Comparison of ENCODE assay signal across 20 cellular contexts in genomic region chr13:29607465-29607864, GRCh38.
"Had no signal": no experiment of that assay in that cellular context is flagged by ENCODE, and none has a peak within 500 bp of the region (broad histone marks: within the 10 kb centered on the region; RNA-seq: fewer than 3 reads in every experiment).

No MANE protein-coding gene starts in this region.

- H3K4me3 ChIP-seq: coronary artery, esophagus muscularis mucosa, lower lobe of right lung, psoas muscle, thoracic aorta, tibial nerve, upper lobe of left lung had no signal

- H3K36me3 Mint-ChIP-seq: naive thymus-derived CD8-positive, alpha-beta T cell; stimulated activated naive B cell treated with anti-CD40 and anti-IgM and Interleukin-4, amounts not matched to agents 10 μg/mL and 1 μg/mL and 100 μg/mL, for 72 hours had no signal

- H3K27ac Mint-ChIP-seq: naive thymus-derived CD8-positive, alpha-beta T cell; nephron progenitor cell; stimulated activated naive B cell treated with anti-CD40 and anti-IgM and Interleukin-4, amounts not matched to agents 10 μg/mL and 1 μg/mL and 100 μg/mL, for 72 hours; stimulated activated naive CD8-positive, alpha-beta T cell treated with anti-CD3 and anti-CD28 coated beads, Interleukin-15, Interleukin-2, amounts not matched to agents 100 ng/mL and 50 ng/mL, for 24 hours had no signal

- ATAC-seq: left ventricle myocardium superior; lower lobe of right lung; naive thymus-derived CD8-positive, alpha-beta T cell; psoas muscle; right cardiac atrium; stimulated activated naive B cell treated with anti-CD40 and anti-IgM and Interleukin-4, amounts not matched to agents 10 μg/mL and 1 μg/mL and 100 μg/mL, for 72 hours had no signal

- DNase-seq: dermis blood vessel endothelial cell; effector memory CD4-positive, alpha-beta T cell; head of caudate nucleus; left ventricle myocardium superior; lower lobe of right lung; naive thymus-derived CD8-positive, alpha-beta T cell; nephron progenitor cell; nucleus accumbens; psoas muscle; right cardiac atrium; small intestine; stimulated activated CD4-positive, alpha-beta T cell treated with anti-CD3 and anti-CD28 coated beads, Interleukin-15, amount 100 ng/mL, for 24 hours; stimulated activated CD4-positive, alpha-beta T cell treated with anti-CD3 and anti-CD28 coated beads, Interleukin-2, amount 100 ng/mL, for 48 hours; stimulated activated naive B cell treated with anti-CD40 and anti-IgM and Interleukin-4, amounts not matched to agents 10 μg/mL and 1 μg/mL and 100 μg/mL, for 72 hours; upper lobe of left lung had no signal

- H3K4me3 Mint-ChIP-seq: naive thymus-derived CD8-positive, alpha-beta T cell; nephron progenitor cell; stimulated activated naive B cell treated with anti-CD40 and anti-IgM and Interleukin-4, amounts not matched to agents 10 μg/mL and 1 μg/mL and 100 μg/mL, for 72 hours; stimulated activated naive CD8-positive, alpha-beta T cell treated with anti-CD3 and anti-CD28 coated beads, Interleukin-15, Interleukin-2, amounts not matched to agents 100 ng/mL and 50 ng/mL, for 24 hours had no signal

- H3K9me3 Mint-ChIP-seq: naive thymus-derived CD8-positive, alpha-beta T cell; nephron progenitor cell; stimulated activated naive B cell treated with anti-CD40 and anti-IgM and Interleukin-4, amounts not matched to agents 10 μg/mL and 1 μg/mL and 100 μg/mL, for 72 hours; stimulated activated naive CD8-positive, alpha-beta T cell treated with anti-CD3 and anti-CD28 coated beads, Interleukin-15, Interleukin-2, amounts not matched to agents 100 ng/mL and 50 ng/mL, for 24 hours had no signal

- H3K4me1 Mint-ChIP-seq: nephron progenitor cell; stimulated activated naive B cell treated with anti-CD40 and anti-IgM and Interleukin-4, amounts not matched to agents 10 μg/mL and 1 μg/mL and 100 μg/mL, for 72 hours had no signal
